Comparison of ENCODE assay signal across 1 cellular context in the genomic region with DNA sequence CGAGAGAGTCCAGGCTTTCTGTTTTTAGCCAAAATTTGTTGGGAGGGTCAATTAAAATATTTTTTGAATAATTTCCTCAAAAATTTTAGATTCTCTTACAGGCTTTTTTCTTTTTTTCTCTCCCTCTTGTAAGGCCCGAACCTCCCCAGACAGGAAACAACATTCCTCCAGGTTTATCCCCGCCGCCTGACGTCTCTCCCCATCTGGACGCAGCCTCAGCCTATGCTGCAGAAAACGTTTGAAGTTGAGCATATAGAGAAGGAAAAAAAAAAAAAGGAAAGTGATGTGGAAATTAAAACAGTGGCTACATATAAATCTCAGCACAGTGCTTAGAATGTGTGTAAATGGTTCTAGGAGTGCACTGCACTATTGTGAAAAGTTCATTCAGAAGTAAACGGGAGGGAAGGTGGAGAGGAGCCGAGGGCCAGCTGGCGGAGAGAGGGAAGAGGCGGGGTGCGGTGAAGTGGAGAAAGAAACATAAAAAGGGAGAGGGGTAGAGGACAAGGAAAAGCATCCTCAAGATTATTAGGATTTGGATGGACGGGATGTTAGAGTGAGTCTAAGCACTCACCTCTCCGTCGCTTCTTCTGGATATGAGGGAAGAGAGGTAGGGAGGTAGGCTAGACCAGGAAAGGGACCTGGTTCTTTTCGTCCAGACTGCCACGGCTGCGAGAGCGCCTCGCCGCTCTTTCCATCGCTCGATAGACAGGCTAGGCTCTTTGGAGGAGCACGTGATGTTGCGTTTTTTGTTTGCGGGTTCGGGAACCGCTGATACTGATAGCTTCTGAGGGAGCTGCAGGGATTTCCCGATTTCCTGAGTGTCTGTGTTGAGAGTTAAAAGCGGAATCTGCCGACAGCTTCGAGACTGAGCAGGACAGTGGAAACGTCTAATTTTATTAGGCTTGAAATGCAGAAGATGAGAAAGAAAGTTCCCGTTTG.
TF ChIP-seq lines count a peak whose summit lies in the region.

No MANE protein-coding gene starts in this region.

TF ChIP-seq in HepG2, 621 proteins besides CTCF, POLR2A, EP300 and RAD21:
- TF ChIP-seq ESRRA (CRISPR knock-in tag; IDR thresholded peaks at IDR 0.05; ENCODE audit: low read depth) (no peak), ZNF225 (CRISPR knock-in tag; IDR thresholded peaks at IDR 0.05) (no peak), FOXO1 (CRISPR knock-in tag; IDR thresholded peaks at IDR 0.05) (no peak), TEAD3 (CRISPR knock-in tag; optimal IDR thresholded peaks at IDR 0.05; ENCODE audit: borderline replicate concordance) (no peak), CBX2 (IDR thresholded peaks at IDR 0.05; ENCODE audit: low read depth, low read length) (peak; percentile 61), CBX2 (CRISPR knock-in tag; IDR thresholded peaks at IDR 0.05; ENCODE audit: low read depth) (peak; percentile 72; the same call in 1 of the 2 replicates), EZH2 (conservative IDR thresholded peaks at IDR 0.05; ENCODE audit: low read depth, low read length) (peak; percentile 72; the same call in 1 of the 2 replicates)
- TF ChIP-seq, protein P1, sequence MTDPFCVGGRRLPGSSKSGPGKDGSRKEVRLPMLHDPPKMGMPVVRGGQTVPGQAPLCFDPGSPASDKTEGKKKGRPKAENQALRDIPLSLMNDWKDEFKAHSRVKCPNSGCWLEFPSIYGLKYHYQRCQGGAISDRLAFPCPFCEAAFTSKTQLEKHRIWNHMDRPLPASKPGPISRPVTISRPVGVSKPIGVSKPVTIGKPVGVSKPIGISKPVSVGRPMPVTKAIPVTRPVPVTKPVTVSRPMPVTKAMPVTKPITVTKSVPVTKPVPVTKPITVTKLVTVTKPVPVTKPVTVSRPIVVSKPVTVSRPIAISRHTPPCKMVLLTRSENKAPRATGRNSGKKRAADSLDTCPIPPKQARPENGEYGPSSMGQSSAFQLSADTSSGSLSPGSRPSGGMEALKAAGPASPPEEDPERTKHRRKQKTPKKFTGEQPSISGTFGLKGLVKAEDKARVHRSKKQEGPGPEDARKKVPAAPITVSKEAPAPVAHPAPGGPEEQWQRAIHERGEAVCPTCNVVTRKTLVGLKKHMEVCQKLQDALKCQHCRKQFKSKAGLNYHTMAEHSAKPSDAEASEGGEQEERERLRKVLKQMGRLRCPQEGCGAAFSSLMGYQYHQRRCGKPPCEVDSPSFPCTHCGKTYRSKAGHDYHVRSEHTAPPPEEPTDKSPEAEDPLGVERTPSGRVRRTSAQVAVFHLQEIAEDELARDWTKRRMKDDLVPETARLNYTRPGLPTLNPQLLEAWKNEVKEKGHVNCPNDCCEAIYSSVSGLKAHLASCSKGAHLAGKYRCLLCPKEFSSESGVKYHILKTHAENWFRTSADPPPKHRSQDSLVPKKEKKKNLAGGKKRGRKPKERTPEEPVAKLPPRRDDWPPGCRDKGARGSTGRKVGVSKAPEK (CRISPR knock-in tag; IDR thresholded peaks at IDR 0.05; ENCODE audit: borderline replicate concordance), result 0 out of 2 replicates have a peak, but pooled peaks have one; percentile 70
- TF ChIP-seq, protein P2, sequence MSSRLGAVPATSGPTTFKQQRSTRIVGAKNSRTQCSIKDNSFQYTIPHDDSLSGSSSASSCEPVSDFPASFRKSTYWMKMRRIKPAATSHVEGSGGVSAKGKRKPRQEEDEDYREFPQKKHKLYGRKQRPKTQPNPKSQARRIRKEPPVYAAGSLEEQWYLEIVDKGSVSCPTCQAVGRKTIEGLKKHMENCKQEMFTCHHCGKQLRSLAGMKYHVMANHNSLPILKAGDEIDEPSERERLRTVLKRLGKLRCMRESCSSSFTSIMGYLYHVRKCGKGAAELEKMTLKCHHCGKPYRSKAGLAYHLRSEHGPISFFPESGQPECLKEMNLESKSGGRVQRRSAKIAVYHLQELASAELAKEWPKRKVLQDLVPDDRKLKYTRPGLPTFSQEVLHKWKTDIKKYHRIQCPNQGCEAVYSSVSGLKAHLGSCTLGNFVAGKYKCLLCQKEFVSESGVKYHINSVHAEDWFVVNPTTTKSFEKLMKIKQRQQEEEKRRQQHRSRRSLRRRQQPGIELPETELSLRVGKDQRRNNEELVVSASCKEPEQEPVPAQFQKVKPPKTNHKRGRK (CRISPR knock-in tag; IDR thresholded peaks at IDR 0.05), result 0 out of 2 replicates have a peak, but pooled peaks have one; percentile 45
